In genomic region chr20:31851240-31851955, GRCh38 we compare ENCODE assay signal across 1 cellular context.
TF ChIP-seq lines count a peak whose summit lies in the region.

No MANE protein-coding gene starts in this region.

TF ChIP-seq in GM12878, 131 proteins besides CTCF, POLR2A, EP300 and RAD21:
- no peak for TF ChIP-seq SMARCA5 (IDR thresholded peaks at IDR 0.05)
- peak; percentile 27; the same call in 1 of the 2 replicates for TF ChIP-seq FOXK2 (IDR thresholded peaks at IDR 0.05)
